ENCODE assay signal across 24 cellular contexts in the genomic region with DNA sequence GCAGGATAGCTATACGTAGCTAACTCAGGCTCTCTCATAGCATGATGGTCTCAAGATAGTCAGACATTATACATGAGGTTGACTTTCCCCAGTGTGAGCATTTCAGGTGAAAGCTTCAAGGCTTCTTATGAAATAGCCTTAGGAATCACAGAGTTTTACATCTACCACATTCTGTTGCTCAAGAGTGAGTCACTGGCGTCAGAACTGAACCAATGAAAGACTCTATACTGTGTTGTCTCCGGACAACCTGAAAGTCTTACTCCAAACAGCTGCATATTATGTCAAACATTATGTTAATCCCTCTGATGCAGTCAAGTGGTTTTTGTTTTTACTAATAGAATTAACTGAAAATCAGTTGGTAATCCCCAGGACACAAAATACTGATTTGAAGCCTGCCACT.
A peak's percentile ranks its signal among the peaks of the same experiment; 100 is the strongest.
DNase-seq lines count a peak whose midpoint lies in the region; ATAC-seq and TF ChIP-seq lines count a peak whose summit lies in the region.
"Had no signal": no experiment of that assay in that cellular context is flagged by ENCODE, and none has a peak within 500 bp of the region (broad histone marks: within the 10 kb centered on the region; RNA-seq: fewer than 3 reads in every experiment).

No MANE protein-coding gene starts in this region.

- no peaks in the 10 kb centered on the region for H3K27me3 ChIP-seq in breast epithelium
- H3K27me3 ChIP-seq in neural progenitor cell: no peaks in the 10 kb centered on the region
- H3K27me3 ChIP-seq: BE2C, spleen, upper lobe of right lung had no signal

- no peaks in the 10 kb centered on the region for H3F3A ChIP-seq in neural progenitor cell (ENCODE audit: low read depth)

- no peak for TF ChIP-seq CTCF in MCF 10A (IDR thresholded peaks at IDR 0.05; ENCODE audit: unreplicated experiment)
- TF ChIP-seq CTCF in breast epithelium (IDR thresholded peaks at IDR 0.05): no peak
- no peak for TF ChIP-seq CTCF in neural progenitor cell (IDR thresholded peaks at IDR 0.05)

- H3K27me3 Mint-ChIP-seq in MCF 10A (ENCODE audit: insufficient read depth, unreplicated experiment) (peaks cover 41% of the 10 kb centered on the region), neural progenitor cell (ENCODE audit: insufficient read depth, low read depth) (no peaks in the 10 kb centered on the region)
- H3K27me3 Mint-ChIP-seq: memory B cell had no signal

- H3K4me1 ChIP-seq in breast epithelium: no peaks in the 10 kb centered on the region
- no peaks in the 10 kb centered on the region for H3K4me1 ChIP-seq in neural progenitor cell
- H3K4me1 ChIP-seq: BE2C, spleen, upper lobe of right lung had no signal

- no peaks in the 10 kb centered on the region for H3K9me3 Mint-ChIP-seq in MCF 10A (ENCODE audit: unreplicated experiment)
- H3K9me3 Mint-ChIP-seq in neural progenitor cell: no peaks in the 10 kb centered on the region
- H3K9me3 Mint-ChIP-seq: memory B cell had no signal

- POLR2A ChIA-PET in MCF 10A (lab: Yijun Ruan, JAX): interaction anchor here (0.6 kb wide), 1 partner anchor 325 kb away, joined by 3 read pairs; no protein-coding TSS in a partner anchor

- no peaks in the 10 kb centered on the region for H3K36me3 ChIP-seq in breast epithelium
- H3K36me3 ChIP-seq in neural progenitor cell: no peaks in the 10 kb centered on the region
- H3K36me3 ChIP-seq: BE2C, spleen, upper lobe of right lung had no signal

- no peak for TF ChIP-seq POLR2A in breast epithelium (IDR thresholded peaks at IDR 0.05)

- H3K4me3 Mint-ChIP-seq in MCF 10A (ENCODE audit: unreplicated experiment) (no peak overlapping the region), neural progenitor cell (no peak overlapping the region)
- H3K4me3 Mint-ChIP-seq: memory B cell; stimulated activated effector memory CD8-positive, alpha-beta T cell treated with anti-CD3 and anti-CD28 coated beads, Interleukin-12 subunit alpha, Interleukin-12 subunit beta, amount 100 ng/mL, for 72 hours had no signal

- H3K9ac ChIP-seq in neural progenitor cell: no peak overlapping the region

- no peaks in the 10 kb centered on the region for H3K79me2 ChIP-seq in neural progenitor cell (ENCODE audit: low read depth)

- H3K4me3 ChIP-seq in breast epithelium (no peak overlapping the region), neural progenitor cell (no peak overlapping the region)
- H3K4me3 ChIP-seq: coronary artery, SK-N-MC, spleen, upper lobe of right lung had no signal

- H3K9me3 ChIP-seq in breast epithelium: no peaks in the 10 kb centered on the region
- no peaks in the 10 kb centered on the region for H3K9me3 ChIP-seq in neural progenitor cell (ENCODE audit: low read depth)
- H3K9me3 ChIP-seq: BE2C, spleen, upper lobe of right lung had no signal

- ATAC-seq in GM21576 (IDR thresholded peaks at IDR 0.05; ENCODE audit: unreplicated experiment): no peak
- ATAC-seq: HepG2; stimulated activated effector memory CD8-positive, alpha-beta T cell treated with anti-CD3 and anti-CD28 coated beads, Interleukin-12 subunit alpha, Interleukin-12 subunit beta, amount 100 ng/mL, for 72 hours; upper lobe of right lung had no signal

- H3K4me2 ChIP-seq in neural progenitor cell: no peak overlapping the region

- intact Hi-C loops in MCF 10A (cut with micrococcal nuclease) (loop anchor here (5.0 kb wide), 1 partner anchor 324 kb away; no protein-coding TSS in a partner anchor), breast epithelium (cut with DNase I; ENCODE audit: low total_unique reads) (no loop called here)

- H3K4me1 Mint-ChIP-seq in MCF 10A (ENCODE audit: insufficient read depth, unreplicated experiment): no peaks in the 10 kb centered on the region
- peaks cover 7% of the 10 kb centered on the region for H3K4me1 Mint-ChIP-seq in neural progenitor cell
- H3K4me1 Mint-ChIP-seq: memory B cell; stimulated activated effector memory CD8-positive, alpha-beta T cell treated with anti-CD3 and anti-CD28 coated beads, Interleukin-12 subunit alpha, Interleukin-12 subunit beta, amount 100 ng/mL, for 72 hours had no signal

- peak; percentile 77 for DNase-seq in MCF 10A (ENCODE audit: unreplicated experiment)
- DNase-seq in breast epithelium (ENCODE audit: low spot score in 2 of 2): no peak
- peak; percentile 37 for DNase-seq in OCI-M1 (lab: John Stamatoyannopoulos, UW)
- peak; percentile 2 for DNase-seq in epithelial cell of prostate (ENCODE audit: low read depth, low spot score)
- no peak for DNase-seq in DMS53 (lab: John Stamatoyannopoulos, UW)
- DNase-seq in NCI-H1092 (lab: John Stamatoyannopoulos, UW): no peak
- DNase-seq in neural progenitor cell (ENCODE audit: low spot score): no peak
- DNase-seq: activated CD4-positive, alpha-beta T cell treated with anti-CD3 and anti-CD28 coated beads for 4 hours; activated naive CD4-positive, alpha-beta T cell; activated T-cell treated with anti-CD3 and anti-CD28 coated beads, Interleukin-2, amount 50 U/mL, for 48 hours; BE2C; GF-D8; Kasumi-1; spleen; stimulated activated CD4-positive, alpha-beta T cell treated with anti-CD3 and anti-CD28 coated beads, Interleukin-2, amount 100 ng/mL, for 48 hours; substantia nigra; T-helper 2 cell; upper lobe of right lung had no signal

- no peaks in the 10 kb centered on the region for H4K20me1 ChIP-seq in neural progenitor cell (ENCODE audit: low read depth)

- CTCF ChIA-PET in MCF 10A (lab: Yijun Ruan, JAX): interaction anchor here (0.7 to 4.1 kb wide), 20 partner anchors 9 to 1141 kb away, joined by 3 to 61 read pairs (median 6); no protein-coding TSS in a partner anchor

- H3K36me3 Mint-ChIP-seq in MCF 10A (ENCODE audit: insufficient read depth, unreplicated experiment): no peaks in the 10 kb centered on the region
- peaks cover 1% of the 10 kb centered on the region for H3K36me3 Mint-ChIP-seq in neural progenitor cell
- H3K36me3 Mint-ChIP-seq: memory B cell; stimulated activated effector memory CD8-positive, alpha-beta T cell treated with anti-CD3 and anti-CD28 coated beads, Interleukin-12 subunit alpha, Interleukin-12 subunit beta, amount 100 ng/mL, for 72 hours had no signal

- no peak overlapping the region for H3K27ac ChIP-seq in breast epithelium
- H3K27ac ChIP-seq in epithelial cell of prostate: no peak overlapping the region
- no peak overlapping the region for H3K27ac ChIP-seq in neural progenitor cell
- H3K27ac ChIP-seq: coronary artery, SK-N-MC, spleen, upper lobe of right lung had no signal

- H3K27ac Mint-ChIP-seq in MCF 10A (ENCODE audit: low read depth, unreplicated experiment) (no peak overlapping the region), neural progenitor cell (no peak overlapping the region)
- H3K27ac Mint-ChIP-seq: memory B cell; stimulated activated effector memory CD8-positive, alpha-beta T cell treated with anti-CD3 and anti-CD28 coated beads, Interleukin-12 subunit alpha, Interleukin-12 subunit beta, amount 100 ng/mL, for 72 hours had no signal

- no peak overlapping the region for H2AFZ ChIP-seq in neural progenitor cell (replicated peaks)

- no TSS peak for BruUV-seq in MCF 10A (replicated peaks; lab: Mats Ljungman, UMichigan)

Comparison
In these comparisons a context has a peak if more than half of its experiments do, and no peak if none do; other contexts are left out.
1. DNase-seq: peak in MCF 10A (single experiment), OCI-M1 (single experiment) and epithelial cell of prostate (single experiment); none in breast epithelium (0 of 2), DMS53 (single experiment), NCI-H1092 (single experiment) and neural progenitor cell (single experiment).